Comparison of ENCODE assay signal across 8 cellular contexts in genomic region chr2:237858294-237859081, GRCh38. TPM values are rescaled to one million over a fixed set of nuclear protein-coding genes. Genes with fewer than 3 reads are reported as not detected.
DNase-seq lines count a peak whose midpoint lies in the region; ATAC-seq, FAIRE-seq and TF ChIP-seq lines count a peak whose summit lies in the region.

No MANE protein-coding gene starts in this region.

- TF ChIP-seq POLR2A in upper lobe of left lung (IDR thresholded peaks at IDR 0.05), result no peak

- peak overlapping the region; percentile 87 for H3K4me3 Mint-ChIP-seq in neural crest cell

- H3K27ac Mint-ChIP-seq in neural crest cell (ENCODE audit: unreplicated experiment), result no peak overlapping the region

- H3K4me1 ChIP-seq in upper lobe of left lung, result peaks cover 5 to 22% (median 10%) of the 10 kb centered on the region in 4 donors

- peak overlapping the region in 1 of 4 donors; percentile 51 for H3K4me3 ChIP-seq in upper lobe of left lung

- peak; percentile 82 for DNase-seq in DMS153 treated with DMSO at 0.1 percent for 48 hours (lab: John Stamatoyannopoulos, UW; ENCODE audit: unreplicated experiment)
- peak; percentile 64 for DNase-seq in HK-2 (ENCODE audit: unreplicated experiment)
- peak; percentile 72 for DNase-seq in NOMO-1 treated with DMSO at 0.1 percent for 48 hours (lab: John Stamatoyannopoulos, UW; ENCODE audit: unreplicated experiment)
- DNase-seq in activated naive CD4-positive, alpha-beta T cell treated with anti-CD3 and anti-CD28 coated beads, Interleukin-2, amount 50 U/mL, for 16 hours, result peak; percentile 39
- DNase-seq in frontal cortex (ENCODE audit: low spot score in 2 of 2), result peak; percentile 80 to 83
- DNase-seq in neural crest cell (ENCODE audit: low read depth, low spot score), result peak; percentile 48
- peak in 1 of 2 donors; percentile 42 for DNase-seq in upper lobe of left lung

- TF ChIP-seq CTCF in neural crest cell (conservative IDR thresholded peaks at IDR 0.05), result peak; percentile 76
- peak; percentile 38 to 70 (median 56) for TF ChIP-seq CTCF in upper lobe of left lung (IDR thresholded peaks at IDR 0.05)

- H3K27me3 ChIP-seq in upper lobe of left lung, result peaks cover 0 to 13% (median 4%) of the 10 kb centered on the region in 4 donors

- WGBS in upper lobe of left lung, 2 donors, result 55 to 62% methylated on average over 13 to 14 of the region's 14 CpGs

- TF ChIP-seq EP300 in upper lobe of left lung (IDR thresholded peaks at IDR 0.05), result no peak

- H3K4me1 Mint-ChIP-seq in neural crest cell, result peaks cover 28% of the 10 kb centered on the region

- no peaks in the 10 kb centered on the region for H3K36me3 ChIP-seq in upper lobe of left lung

- FAIRE-seq in frontal cortex (lab: Jason Lieb, UNC), result no peak

- ATAC-seq in upper lobe of left lung (ENCODE audit: low FRiP score in 2 of 2) (peak; percentile 62 to 80), GM18858 (IDR thresholded peaks at IDR 0.05; ENCODE audit: unreplicated experiment) (no peak)

- H3K27ac ChIP-seq in upper lobe of left lung, result no peak overlapping the region

- H3K36me3 Mint-ChIP-seq in neural crest cell (ENCODE audit: low read depth), result no peaks in the 10 kb centered on the region

- no peaks in the 10 kb centered on the region for H3K9me3 ChIP-seq in upper lobe of left lung

- no peaks in the 10 kb centered on the region for H3K9me3 Mint-ChIP-seq in neural crest cell

- H3K27me3 Mint-ChIP-seq in neural crest cell (ENCODE audit: low read depth), result peaks cover 61% of the 10 kb centered on the region

RNA-seq across cellular contexts. Expression of gene RAMP1, which starts 0.9 kb away (rescaled TPM):
- total RNA-seq in frontal cortex, result 6.9 TPM
- 0.58 and 0.91 TPM in 2 replicates for total RNA-seq in neural crest cell
- total RNA-seq in upper lobe of left lung, result 10 to 100 TPM in 3 of 6 donors, 1 to 10 TPM in 3; 3.4 to 14.4 (median 9.9) TPM

RNA-seq across cellular contexts. Expression of gene RBM44, which starts 59.9 kb away (rescaled TPM):
- 5.3 TPM for total RNA-seq in frontal cortex
- 0.42 and 0.50 TPM in 2 replicates for total RNA-seq in neural crest cell
- 1 to 10 TPM in 5 of 6 donors, under 1 TPM in 1; 0.44 to 2.8 (median 1.5) TPM for total RNA-seq in upper lobe of left lung
